In the genomic region with DNA sequence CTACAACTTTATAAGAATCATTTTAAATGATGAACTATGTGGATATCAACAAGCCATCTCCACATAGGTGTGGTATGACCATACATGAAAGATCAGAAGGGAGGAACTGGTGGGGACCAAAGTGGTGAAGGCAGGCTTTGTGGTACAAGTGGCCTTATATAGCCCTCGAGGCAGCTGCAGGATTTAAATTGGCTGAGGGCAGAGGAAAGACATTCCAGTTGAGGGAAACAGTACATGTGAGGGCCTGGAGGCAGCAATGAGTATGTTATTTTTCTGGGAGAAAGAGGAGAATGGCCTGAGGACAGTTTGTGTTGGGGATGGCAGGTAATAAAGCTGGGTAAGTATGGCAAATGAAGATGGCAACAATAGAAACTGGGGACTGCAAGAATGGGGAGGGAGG, we compare ENCODE assay signal across 25 cellular contexts. TPM values are rescaled to one million over a fixed set of nuclear protein-coding genes. Genes with fewer than 3 reads are reported as not detected.
DNase-seq lines count a peak whose midpoint lies in the region; TF ChIP-seq lines count a peak whose summit lies in the region.
"Had no signal": no experiment of that assay in that cellular context is flagged by ENCODE, and none has a peak within 500 bp of the region (broad histone marks: within the 10 kb centered on the region; RNA-seq: fewer than 3 reads in every experiment).

No MANE protein-coding gene starts in this region.

- in situ Hi-C loops in HAP-1 (cut with MboI; ENCODE audit: low sequenced_read_pairs): no loop called here

- no peaks in the 10 kb centered on the region for H3K27me3 Mint-ChIP-seq in mesothelial cell of epicardium (ENCODE audit: low read depth)

- no peaks in the 10 kb centered on the region for H3K9me3 ChIP-seq in neutrophil
- H3K9me3 ChIP-seq in HAP-1: no peaks in the 10 kb centered on the region
- H3K9me3 ChIP-seq: MG63, SJCRH30 had no signal

- H3K27ac ChIP-seq in 22Rv1: peak overlapping the region; percentile 65
- peak overlapping the region; percentile 39 for H3K27ac ChIP-seq in neutrophil
- H3K27ac ChIP-seq: GM23248, PC-9, SJCRH30 had no signal

- H3K4me3 ChIP-seq in neutrophil (ENCODE audit: low read depth in 1 of 2, low read length in 1 of 2): no peak overlapping the region
- no peak overlapping the region for H3K4me3 ChIP-seq in HAP-1
- H3K4me3 ChIP-seq: GM23248, MG63, PC-9, SJCRH30 had no signal

- H3K36me3 ChIP-seq in neutrophil: no peaks in the 10 kb centered on the region
- no peaks in the 10 kb centered on the region; the same call in 1 of the 2 replicates for H3K36me3 ChIP-seq in HAP-1 (replicated peaks)
- H3K36me3 ChIP-seq: MG63, SJCRH30 had no signal

- H3K4me1 ChIP-seq in neutrophil (ENCODE audit: control insufficient read depth in 1 of 2, insufficient read depth in 1 of 2, low read depth in 1 of 2, low read length in 1 of 2): peaks cover 17 to 18% of the 10 kb centered on the region in 2 experiments
- H3K4me1 ChIP-seq in HAP-1: no peaks in the 10 kb centered on the region
- H3K4me1 ChIP-seq: SJCRH30 had no signal

- TF ChIP-seq CTCF in 22Rv1 (IDR thresholded peaks at IDR 0.05) (no peak), mesothelial cell of epicardium (IDR thresholded peaks at IDR 0.05; ENCODE audit: unreplicated experiment) (no peak), neutrophil (IDR thresholded peaks at IDR 0.05) (no peak)

- no peaks in the 10 kb centered on the region for H3K9me3 Mint-ChIP-seq in mesothelial cell of epicardium
- H3K9me3 Mint-ChIP-seq: H9, HFFc6 had no signal

- no peak overlapping the region for H3K4me3 Mint-ChIP-seq in mesothelial cell of epicardium
- H3K4me3 Mint-ChIP-seq: H9, HFFc6 had no signal

- H3K27me3 ChIP-seq in neutrophil (no peaks in the 10 kb centered on the region), HAP-1 (ENCODE audit: low read depth) (no peaks in the 10 kb centered on the region)
- H3K27me3 ChIP-seq: MG63, SJCRH30 had no signal

- H3K4me1 Mint-ChIP-seq in mesothelial cell of epicardium: peaks cover 18% of the 10 kb centered on the region
- H3K4me1 Mint-ChIP-seq: H9 had no signal

- peak; percentile 21 for DNase-seq in dermis blood vessel endothelial cell
- DNase-seq in mesothelial cell of epicardium (ENCODE audit: low spot score in 2 of 2, unreplicated experiment in 2 of 2): no peak
- no peak for DNase-seq in DMS53 treated with DMSO at 0.1 percent for 48 hours (lab: John Stamatoyannopoulos, UW; ENCODE audit: unreplicated experiment)
- no peak for DNase-seq in central memory CD4-positive, alpha-beta T cell
- no peak for DNase-seq in HAP-1 (ENCODE audit: low spot score in 2 of 2)
- DNase-seq in AG08396 (ENCODE audit: low spot score): no peak
- DNase-seq: 8988T; DMS153; GM23248; H9; HFFc6; IMR-90; KG1; MG63; NCI-H2029; NCI-H446 treated with DMSO at 0.1 percent for 48 hours; NCI-H526; NCI-H82; NK-92 treated with Interleukin-12 subunit alpha and Interleukin-12 subunit beta, amount 100 ng/mL, for 24 hours; PC-9; SJCRH30 had no signal

- H3K36me3 Mint-ChIP-seq in mesothelial cell of epicardium: peaks cover 9% of the 10 kb centered on the region

- H3K27ac Mint-ChIP-seq in mesothelial cell of epicardium: peak overlapping the region; percentile 4
- H3K27ac Mint-ChIP-seq: H9, HFFc6 had no signal

RNA-seq across cellular contexts. Expression of a gene that starts 17.1 kb away (rescaled TPM):
- total RNA-seq in dermis blood vessel endothelial cell (3.5 and 6.5 TPM in 2 replicates), mesothelial cell of epicardium (7.0 to 8.9 TPM (median 7.3 TPM) in 3 replicates)

RNA-seq across cellular contexts. Expression of a gene that starts 31.1 kb away (rescaled TPM):
- 57.7 and 88.7 TPM in 2 replicates for total RNA-seq in dermis blood vessel endothelial cell
- total RNA-seq in mesothelial cell of epicardium: 48.0 to 55.5 TPM (median 53.6 TPM) in 3 replicates

RNA-seq across cellular contexts. Expression of a gene that starts 35.4 kb away (rescaled TPM):
- total RNA-seq in dermis blood vessel endothelial cell (9.9 and 13.0 TPM in 2 replicates), mesothelial cell of epicardium (24.7 to 26.1 TPM (median 26.0 TPM) in 3 replicates)

RNA-seq across cellular contexts. Expression of a gene that starts 47.4 kb away (rescaled TPM):
- 20.4 and 57.0 TPM in 2 replicates for total RNA-seq in dermis blood vessel endothelial cell
- total RNA-seq in mesothelial cell of epicardium: 40.1 to 43.6 TPM (median 42.7 TPM) in 3 replicates

RNA-seq across cellular contexts. Expression of a gene that starts 49.6 kb away (rescaled TPM):
- total RNA-seq in dermis blood vessel endothelial cell (not detected in 2 replicates), mesothelial cell of epicardium (2.5 to 4.0 TPM (median 2.8 TPM) in 3 replicates)
- total RNA-seq: Daoy, GM23248, H9, HFFc6, IMR-90, PC-9, RPMI7951, SJCRH30 had no signal
